Comparison of ENCODE assay signal across 29 cellular contexts in the genomic region with DNA sequence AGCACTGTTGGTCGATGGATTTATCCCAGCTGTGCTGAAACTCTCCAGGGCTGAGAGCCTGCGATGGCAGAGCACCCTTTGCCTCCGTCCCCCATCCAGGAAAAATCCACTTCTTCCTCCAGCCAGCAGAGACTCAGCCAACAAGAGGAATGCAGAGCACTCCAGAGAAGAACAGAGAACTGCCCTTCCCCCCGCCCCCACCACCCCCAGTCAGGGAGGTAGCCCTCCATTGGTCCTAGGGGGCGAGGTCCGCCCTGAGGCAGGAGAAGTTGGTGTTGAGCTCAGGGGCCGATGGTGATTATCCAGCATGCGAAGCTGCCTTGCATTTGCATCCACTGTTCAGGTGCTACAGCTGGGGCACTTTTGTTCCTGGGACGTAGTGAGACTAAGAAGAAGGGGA. TPM values are rescaled to one million over a fixed set of nuclear protein-coding genes. Genes with fewer than 3 reads are reported as not detected.
"Had no signal": no experiment of that assay in that cellular context is flagged by ENCODE, and none has a peak within 500 bp of the region (broad histone marks: within the 10 kb centered on the region; RNA-seq: fewer than 3 reads in every experiment).

No MANE protein-coding gene starts in this region.

- H3K36me3 ChIP-seq: cardiac muscle cell, sigmoid colon, stomach, suprapubic skin, transverse colon, uterus had no signal

- H3K4me3 ChIP-seq: body of pancreas, cardiac muscle cell, sigmoid colon, smooth muscle cell, stomach, suprapubic skin, transverse colon, uterus had no signal

- H3K9me3 ChIP-seq: body of pancreas, sigmoid colon, stomach, suprapubic skin, transverse colon, uterus had no signal

- ATAC-seq: activated CD4-positive, alpha-beta T cell treated with anti-CD3 and anti-CD28 coated beads for 36 hours; left colon had no signal

- H3K4me2 ChIP-seq: smooth muscle cell had no signal

- H3K27ac ChIP-seq: body of pancreas, cardiac muscle cell, sigmoid colon, stomach, suprapubic skin, transverse colon, uterus had no signal

- DNase-seq: activated B cell treated with CpG ODN at 0.5 μM for 24 hours; activated CD4-positive, alpha-beta T cell treated with anti-CD3 and anti-CD28 coated beads for 36 hours; activated CD4-positive, alpha-beta T cell treated with anti-CD3 and anti-CD28 coated beads, Interleukin-2, amount 50 U/mL, for 4 hours; activated CD8-positive, alpha-beta memory T cell treated with anti-CD3 and anti-CD28 coated beads for 24 hours; activated CD8-positive, alpha-beta memory T cell treated with anti-CD3 and anti-CD28 coated beads, Interleukin-2, amount 50 U/mL, for 4 hours; activated effector memory CD4-positive, alpha-beta T cell treated with Interleukin-2 at 50 U/mL for 16 hours; activated T-cell treated with anti-CD3 and anti-CD28 coated beads, Interleukin-2, amount 50 U/mL, for 24 hours; anterior cingulate cortex; body of pancreas; effector CD4-positive, alpha-beta T cell; foreskin fibroblast; left colon; nephron progenitor cell; occipital lobe; sigmoid colon; stimulated activated CD4-positive, alpha-beta T cell treated with anti-CD3 and anti-CD28 coated beads, Interleukin-15, amount 100 ng/mL, for 24 hours; stomach; T1000; transverse colon; uterus had no signal

RNA-seq across cellular contexts. Expression of a gene that starts 9.0 kb away (rescaled TPM):
- total RNA-seq: activated B cell treated with CpG ODN at 0.5 μM for 24 hours; activated CD4-positive, alpha-beta T cell treated with anti-CD3 and anti-CD28 coated beads for 36 hours; body of pancreas; cardiac muscle cell; fibroblast of lung; glomerular endothelial cell; left colon; lower leg skin; mononuclear cell; myocyte; occipital lobe; sigmoid colon; smooth muscle cell; stomach; suprapubic skin; transverse colon; uterus had no signal
- polyA plus RNA-seq: cardiac muscle cell, fibroblast of lung, keratinocyte, sigmoid colon, stomach had no signal
